6 cellular contexts compared by ENCODE assay signal in genomic region chrX:101407167-101407747, GRCh38. TPM values are rescaled to one million over a fixed set of nuclear protein-coding genes. Genes with fewer than 3 reads are reported as not detected.
DNase-seq lines count a peak whose midpoint lies in the region; ATAC-seq and TF ChIP-seq lines count a peak whose summit lies in the region.

No MANE protein-coding gene starts in this region.

- peak overlapping the region; percentile 93 for H3K9ac ChIP-seq in smooth muscle cell (ENCODE audit: low read depth)

- H3K9me3 ChIP-seq in smooth muscle cell (replicated peaks; ENCODE audit: low read depth) = no peaks in the 10 kb centered on the region

- TF ChIP-seq CTCF in AG04449 (IDR thresholded peaks at IDR 0.05; ENCODE audit: insufficient read depth, low read length, missing control alignments) = no peak
- TF ChIP-seq CTCF in LNCaP clone FGC (IDR thresholded peaks at IDR 0.05; ENCODE audit: control insufficient read depth, extremely low read depth, insufficient read depth) = no peak
- no peak for TF ChIP-seq CTCF in epithelial cell of proximal tubule (conservative IDR thresholded peaks at IDR 0.05; ENCODE audit: low read depth, low read length)
- no peak for TF ChIP-seq CTCF in smooth muscle cell (IDR thresholded peaks at IDR 0.05; ENCODE audit: borderline replicate concordance, insufficient read depth, poor library complexity, severe bottlenecking)

- no peak for DNase-seq in AG04449 (ENCODE audit: low read depth, low spot score)
- no peak for DNase-seq in LNCaP clone FGC (ENCODE audit: low read depth)
- DNase-seq in epithelial cell of proximal tubule (ENCODE audit: low read depth) = no peak
- no peak for DNase-seq in smooth muscle cell (lab: John Stamatoyannopoulos, UW; ENCODE audit: unreplicated experiment)
- no peak for DNase-seq in D341Med (ENCODE audit: low spot score)

- H2AFZ ChIP-seq in smooth muscle cell (ENCODE audit: low read depth) = peak overlapping the region; percentile 10

- H3K36me3 ChIP-seq in smooth muscle cell (ENCODE audit: low read depth) = no peaks in the 10 kb centered on the region

- POLR2A ChIA-PET in AG04449 (lab: Yijun Ruan, JAX) = interaction anchor here (0.7 to 1.9 kb wide), 2 partner anchors 11 to 16 kb away, joined by 5 to 11 read pairs; partner anchors contain the start of gene RPL36A

- no peaks in the 10 kb centered on the region for H3F3A ChIP-seq in smooth muscle cell (ENCODE audit: low read depth)

- H4K20me1 ChIP-seq in smooth muscle cell (ENCODE audit: low read depth) = peaks cover 12% of the 10 kb centered on the region

- ATAC-seq in GM21515 (IDR thresholded peaks at IDR 0.05; ENCODE audit: unreplicated experiment) = no peak

- WGBS in smooth muscle cell (ENCODE audit: low lambda C conversion rate) = 30% methylated on average over 15 of the region's 15 CpGs

- CTCF ChIA-PET in AG04449 (lab: Yijun Ruan, JAX) = no interaction called here

- H3K4me1 ChIP-seq in smooth muscle cell (ENCODE audit: low read depth) = peaks cover 22% of the 10 kb centered on the region

- no peaks in the 10 kb centered on the region for H3K27me3 ChIP-seq in smooth muscle cell (ENCODE audit: low read depth)

- peak overlapping the region; percentile 99 for H3K27ac ChIP-seq in smooth muscle cell (ENCODE audit: low read depth)

- H3K79me2 ChIP-seq in smooth muscle cell (ENCODE audit: low read depth) = peaks cover 47% of the 10 kb centered on the region

- peak overlapping the region; percentile 84 for H3K4me2 ChIP-seq in smooth muscle cell

- H3K4me3 ChIP-seq in AG04449 (ENCODE audit: low read depth, low read length) (peak overlapping the region; percentile 80), LNCaP clone FGC (ENCODE audit: low read depth, low read length) (peak overlapping the region; percentile 73), epithelial cell of proximal tubule (ENCODE audit: low read depth, low read length) (peak overlapping the region; percentile 77), smooth muscle cell (peak overlapping the region; percentile 66)

RNA-seq across cellular contexts. Expression of gene GLA, which starts 0.5 kb away (rescaled TPM):
- 53.3 and 61.6 TPM in 2 replicates for total RNA-seq in epithelial cell of proximal tubule
- total RNA-seq in smooth muscle cell = 41.2 and 54.0 TPM in 2 replicates
- polyA plus RNA-seq in smooth muscle cell = 43.2 and 46.9 TPM in 2 replicates

RNA-seq across cellular contexts. Expression of gene HNRNPH2, which starts 0.8 kb away (rescaled TPM):
- total RNA-seq in epithelial cell of proximal tubule (47.2 and 67.8 TPM in 2 replicates), smooth muscle cell (56.4 and 64.4 TPM in 2 replicates)
- 79.9 and 88.3 TPM in 2 replicates for polyA plus RNA-seq in smooth muscle cell

RNA-seq across cellular contexts. Expression of gene RPL36A, which starts 16.4 kb away (rescaled TPM):
- total RNA-seq in epithelial cell of proximal tubule = 507 and 845 TPM in 2 replicates
- 2,676 and 3,414 TPM in 2 replicates for total RNA-seq in smooth muscle cell
- polyA plus RNA-seq in smooth muscle cell = 301 and 319 TPM in 2 replicates

RNA-seq across cellular contexts. Expression of gene BTK, which starts 21.3 kb away (rescaled TPM):
- total RNA-seq in epithelial cell of proximal tubule = 0.14 TPM in 1 of 2 replicates, not detected in the other
- total RNA-seq in smooth muscle cell = not detected in 2 replicates
- 0.72 TPM in 1 of 2 replicates, not detected in the other for polyA plus RNA-seq in smooth muscle cell

RNA-seq across cellular contexts. Expression of gene TIMM8A, which starts 58.7 kb away (rescaled TPM):
- total RNA-seq in epithelial cell of proximal tubule (3.6 and 12.2 TPM in 2 replicates), smooth muscle cell (4.0 and 9.0 TPM in 2 replicates)
- polyA plus RNA-seq in smooth muscle cell = 7.6 and 9.5 TPM in 2 replicates
